ENCODE assay signal across 1 cellular context in the genomic region with DNA sequence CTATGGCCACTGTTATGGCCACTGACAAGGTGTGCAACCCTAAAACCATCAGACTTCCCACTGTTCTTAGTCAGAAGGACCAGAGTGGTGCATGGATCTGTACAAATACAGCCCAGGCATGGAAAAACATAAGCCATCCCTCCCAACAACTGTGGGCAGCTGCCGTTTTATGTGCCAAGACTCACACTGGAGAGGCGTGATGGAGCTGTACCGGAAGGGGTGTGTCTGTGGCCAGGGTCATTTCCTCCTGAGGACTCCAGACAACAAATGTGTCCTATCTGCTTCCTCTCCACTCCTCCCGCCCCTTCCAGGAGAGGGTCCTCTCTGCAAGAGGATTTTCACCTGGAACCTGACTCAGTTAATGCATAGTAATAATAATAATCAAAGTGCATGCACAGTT.
TF ChIP-seq lines count a peak whose summit lies in the region.

No MANE protein-coding gene starts in this region.

TF ChIP-seq in H1, 55 proteins besides CTCF, POLR2A, EP300 and RAD21:
- TF ChIP-seq SP1 (IDR thresholded peaks at IDR 0.05; ENCODE audit: low read depth, low read length) = no peak
- TF ChIP-seq TBP (IDR thresholded peaks at IDR 0.05; ENCODE audit: low read depth, low read length) = no peak
- no peak for TF ChIP-seq PHF8 (conservative IDR thresholded peaks at IDR 0.05; ENCODE audit: low read depth, low read length)
- TF ChIP-seq NANOG (IDR thresholded peaks at IDR 0.05; ENCODE audit: insufficient read depth, low read depth, low read length, poor library complexity, severe bottlenecking) = no peak
- TF ChIP-seq POLR2AphosphoS5 (IDR thresholded peaks at IDR 0.05; ENCODE audit: low read depth, low read length) = no peak
- no peak for TF ChIP-seq SP4 (IDR thresholded peaks at IDR 0.05; ENCODE audit: low read length)
- TF ChIP-seq, protein P1, sequence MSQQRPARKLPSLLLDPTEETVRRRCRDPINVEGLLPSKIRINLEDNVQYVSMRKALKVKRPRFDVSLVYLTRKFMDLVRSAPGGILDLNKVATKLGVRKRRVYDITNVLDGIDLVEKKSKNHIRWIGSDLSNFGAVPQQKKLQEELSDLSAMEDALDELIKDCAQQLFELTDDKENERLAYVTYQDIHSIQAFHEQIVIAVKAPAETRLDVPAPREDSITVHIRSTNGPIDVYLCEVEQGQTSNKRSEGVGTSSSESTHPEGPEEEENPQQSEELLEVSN (IDR thresholded peaks at IDR 0.05) = no peak
- no peak for TF ChIP-seq YY1 (IDR thresholded peaks at IDR 0.05; ENCODE audit: low read depth, low read length)
- no peak for TF ChIP-seq ASH2L (IDR thresholded peaks at IDR 0.05; ENCODE audit: low read length)
- no peak for TF ChIP-seq EZH2 (IDR thresholded peaks at IDR 0.05; ENCODE audit: low read depth, low read length, severe bottlenecking)
- TF ChIP-seq NRF1 (IDR thresholded peaks at IDR 0.05; ENCODE audit: low read depth, low read length) = no peak
- no peak for TF ChIP-seq KDM4A (IDR thresholded peaks at IDR 0.05; ENCODE audit: low read depth, low read length, severe bottlenecking)
- no peak for TF ChIP-seq KDM5A (IDR thresholded peaks at IDR 0.05; ENCODE audit: low read length)
